In genomic region chr2:27095745-27096651, GRCh38 we compare ENCODE assay signal across 8 cellular contexts. TPM values are rescaled to one million over a fixed set of nuclear protein-coding genes. Genes with fewer than 3 reads are reported as not detected.
DNase-seq lines count a peak whose midpoint lies in the region; ATAC-seq and TF ChIP-seq lines count a peak whose summit lies in the region.

No MANE protein-coding gene starts in this region.

- TF ChIP-seq POLR2A in prostate gland (IDR thresholded peaks at IDR 0.05): no peak

- ATAC-seq in right cardiac atrium (peak; percentile 80 to 83), GM18520 (IDR thresholded peaks at IDR 0.05; ENCODE audit: unreplicated experiment) (no peak)

- H3K9me3 ChIP-seq in right cardiac atrium (ENCODE audit: control insufficient read depth, low read length): no peaks in the 10 kb centered on the region
- H3K9me3 ChIP-seq in prostate gland: no peaks in the 10 kb centered on the region

- H3K4me1 ChIP-seq in right cardiac atrium (ENCODE audit: control insufficient read depth, insufficient read depth, low read length) (no peaks in the 10 kb centered on the region), prostate gland (replicated peaks) (peaks cover 3% of the 10 kb centered on the region)

- intact Hi-C loops in right cardiac atrium (cut with DNase I) (loop anchor here (5.0 to 10.0 kb wide), 3 partner anchors 96 to 189 kb away; partner anchors contain the start of gene TRIM54 (in 3 of the 4)), prostate gland (cut with DNase I) (loop anchor here (5.0 kb wide), 1 partner anchor 186 kb away; the partner anchor contains the start of gene TRIM54)

- POLR2A ChIA-PET in HEK293T (lab: Yijun Ruan, JAX): interaction anchor here (1.0 to 2.0 kb wide), 2 partner anchors 9 to 28 kb away, joined by 3 to 8 read pairs; partner anchors contain the start of genes ABHD1 and KHK

- DNase-seq in Caki2 (ENCODE audit: low read depth): peak; percentile 14
- peak; percentile 78 for DNase-seq in HEK293T (ENCODE audit: extremely low spot score)
- DNase-seq in OCI-M1 (lab: John Stamatoyannopoulos, UW): peak; percentile 76
- peak; percentile 73 for DNase-seq in amniotic epithelial cell (ENCODE audit: low read depth)
- peak; percentile 68 to 85 (median 78) for DNase-seq in right cardiac atrium
- DNase-seq in prostate gland (ENCODE audit: low spot score): peak; percentile 38
- no peak for DNase-seq in DMS79 treated with DMSO at 0.1 percent for 48 hours (lab: John Stamatoyannopoulos, UW)

- no peaks in the 10 kb centered on the region for H3K27me3 ChIP-seq in right cardiac atrium (ENCODE audit: control insufficient read depth, insufficient read depth)
- H3K27me3 ChIP-seq in prostate gland (replicated peaks; ENCODE audit: insufficient read depth): no peaks in the 10 kb centered on the region

- in situ Hi-C loops in Caki2 (cut with HindIII; ENCODE audit: low pct_unique_long_range_greater_than_20kb, low sequenced_read_pairs): loop anchor here (25.0 kb wide), 1 partner anchor 166 kb away; the partner anchor contains the start of gene SLC30A3

- no peak overlapping the region for H3K27ac ChIP-seq in right cardiac atrium (ENCODE audit: low read length)
- no peak overlapping the region for H3K27ac ChIP-seq in prostate gland

- H3K36me3 ChIP-seq in prostate gland: no peaks in the 10 kb centered on the region

- no peak for TF ChIP-seq CTCF in prostate gland (IDR thresholded peaks at IDR 0.05)

- 24% methylated on average over 18 of the region's 18 CpGs for WGBS in right cardiac atrium
- WGBS in prostate gland: 31% methylated on average over 18 of the region's 18 CpGs

- peak overlapping the region; percentile 41 for H3K4me3 ChIP-seq in right cardiac atrium (ENCODE audit: low read length)
- H3K4me3 ChIP-seq in prostate gland: no peak overlapping the region

- CTCF ChIA-PET in HEK293T (lab: Yijun Ruan, JAX): interaction anchor here (0.6 kb wide), 1 partner anchor 15 kb away, joined by 3 read pairs; no protein-coding TSS in a partner anchor

TF ChIP-seq in HEK293T, 16 proteins besides CTCF, POLR2A, EP300 and RAD21:
- TF ChIP-seq FOXK2 (IDR thresholded peaks at IDR 0.05) (no peak), TARDBP (IDR thresholded peaks at IDR 0.05) (no peak), BHLHE40 (IDR thresholded peaks at IDR 0.05; ENCODE audit: borderline replicate concordance) (no peak), ELF4 (IDR thresholded peaks at IDR 0.05) (no peak), SP1 (IDR thresholded peaks at IDR 0.05) (no peak), NFRKB (IDR thresholded peaks at IDR 0.05) (no peak)
- TF ChIP-seq, protein P1, sequence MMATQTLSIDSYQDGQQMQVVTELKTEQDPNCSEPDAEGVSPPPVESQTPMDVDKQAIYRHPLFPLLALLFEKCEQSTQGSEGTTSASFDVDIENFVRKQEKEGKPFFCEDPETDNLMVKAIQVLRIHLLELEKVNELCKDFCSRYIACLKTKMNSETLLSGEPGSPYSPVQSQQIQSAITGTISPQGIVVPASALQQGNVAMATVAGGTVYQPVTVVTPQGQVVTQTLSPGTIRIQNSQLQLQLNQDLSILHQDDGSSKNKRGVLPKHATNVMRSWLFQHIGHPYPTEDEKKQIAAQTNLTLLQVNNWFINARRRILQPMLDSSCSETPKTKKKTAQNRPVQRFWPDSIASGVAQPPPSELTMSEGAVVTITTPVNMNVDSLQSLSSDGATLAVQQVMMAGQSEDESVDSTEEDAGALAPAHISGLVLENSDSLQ (IDR thresholded peaks at IDR 0.05): no peak

RNA-seq across cellular contexts. Expression of gene KHK, which starts 9.4 kb away (rescaled TPM):
- total RNA-seq in Caki2 (2014; rRNA removed; shearing (Covaris generic); ENCODE audit: low replicate concordance): 3.2 and 4.8 TPM in 2 replicates
- total RNA-seq in right cardiac atrium (1 to 10 TPM; 1.9 to 5.5 (median 3.2) TPM), prostate gland (1 to 10 TPM in 1 of 2 donors, under 1 TPM in 1; 0.91 to 7.0 TPM)
- 1.7 TPM for polyA plus RNA-seq in right cardiac atrium

RNA-seq across cellular contexts. Expression of gene EMILIN1, which starts 17.6 kb away (rescaled TPM):
- total RNA-seq in Caki2 (2014; rRNA removed; shearing (Covaris generic); ENCODE audit: low replicate concordance): 0.07 and 0.58 TPM in 2 replicates
- total RNA-seq in right cardiac atrium (10 to 100 TPM; 24.3 to 44.2 (median 38.9) TPM), prostate gland (100 to 1,000 TPM in 1 of 2 donors, 10 to 100 TPM in 1; 39.8 to 149 TPM)
- 30.0 TPM for polyA plus RNA-seq in right cardiac atrium

RNA-seq across cellular contexts. Expression of gene CGREF1, which starts 22.9 kb away (rescaled TPM):
- 7.1 and 10.3 TPM in 2 replicates for total RNA-seq in Caki2 (2014; rRNA removed; shearing (Covaris generic); ENCODE audit: low replicate concordance)
- total RNA-seq in right cardiac atrium (1 to 10 TPM; 4.0 to 9.6 (median 5.6) TPM), prostate gland (10 to 100 TPM in 1 of 2 donors, 1 to 10 TPM in 1; 4.9 to 10.7 TPM)
- polyA plus RNA-seq in right cardiac atrium: 4.7 TPM

RNA-seq across cellular contexts. Expression of gene OST4, which starts 24.5 kb away (rescaled TPM):
- total RNA-seq in Caki2 (2014; rRNA removed; shearing (Covaris generic); ENCODE audit: low replicate concordance): 676 and 788 TPM in 2 replicates
- total RNA-seq in right cardiac atrium (100 to 1,000 TPM; 372 to 487 (median 454) TPM), prostate gland (100 to 1,000 TPM; 246 to 317 TPM)
- 872 TPM for polyA plus RNA-seq in right cardiac atrium

RNA-seq across cellular contexts. Expression of gene ABHD1, which starts 27.6 kb away (rescaled TPM):
- 0.78 TPM in 1 of 2 replicates, not detected in the other for total RNA-seq in Caki2 (2014; rRNA removed; shearing (Covaris generic); ENCODE audit: low replicate concordance)
- total RNA-seq in right cardiac atrium (1 to 10 TPM; 1.6 to 4.7 (median 2.6) TPM), prostate gland (1 to 10 TPM; 4.1 to 7.0 TPM)
- 5.1 TPM for polyA plus RNA-seq in right cardiac atrium

Comparison
In these comparisons a context has a peak if more than half of its experiments do, and no peak if none do; other contexts are left out.
1. RNA of gene EMILIN1, which starts 17.6 kb away (total RNA-seq): 39.8 to 149 TPM in prostate gland and 24.3 to 44.2 TPM in right cardiac atrium; 0.07 to 0.58 TPM in Caki2; every median in the first group is over 10 times any median in the second.